Comparison of ENCODE assay signal across 2 cellular contexts in genomic region chr1:232678185-232678886, GRCh38.
TF ChIP-seq lines count a peak whose summit lies in the region.

No MANE protein-coding gene starts in this region.

TF ChIP-seq in IMR-90, 13 proteins besides CTCF, POLR2A, EP300 and RAD21:
- peak; percentile 59; the same call in 1 of the 2 replicates for TF ChIP-seq FOS (IDR thresholded peaks at IDR 0.05; ENCODE audit: low read depth, low read length)
- no peak for TF ChIP-seq CEBPB (IDR thresholded peaks at IDR 0.05; ENCODE audit: low read depth, low read length)
- TF ChIP-seq CHD1 (IDR thresholded peaks at IDR 0.05; ENCODE audit: low read depth, low read length), result no peak
- TF ChIP-seq BHLHE40 (IDR thresholded peaks at IDR 0.05; ENCODE audit: low read depth, low read length), result peak; percentile 31; the same call in 1 of the 2 replicates

TF ChIP-seq in HEK293T, 16 proteins besides CTCF, POLR2A, EP300 and RAD21:
- TF ChIP-seq SP1 (IDR thresholded peaks at IDR 0.05) (no peak), ZNF384 (IDR thresholded peaks at IDR 0.05) (no peak), L3MBTL2 (conservative IDR thresholded peaks at IDR 0.05) (no peak), ELF4 (IDR thresholded peaks at IDR 0.05) (no peak), FOXA1 (IDR thresholded peaks at IDR 0.05) (no peak), PKNOX1 (IDR thresholded peaks at IDR 0.05) (no peak), FOXM1 (IDR thresholded peaks at IDR 0.05; ENCODE audit: borderline replicate concordance) (no peak), NFRKB (IDR thresholded peaks at IDR 0.05) (no peak), HDGF (IDR thresholded peaks at IDR 0.05; ENCODE audit: borderline replicate concordance) (no peak), SUZ12 (IDR thresholded peaks at IDR 0.05) (no peak), TARDBP (IDR thresholded peaks at IDR 0.05) (no peak), FOXK2 (IDR thresholded peaks at IDR 0.05) (no peak), ARNT (IDR thresholded peaks at IDR 0.05) (no peak), CTBP1 (IDR thresholded peaks at IDR 0.05; ENCODE audit: borderline replicate concordance) (no peak), LEF1 (IDR thresholded peaks at IDR 0.05; ENCODE audit: borderline replicate concordance) (no peak), BHLHE40 (IDR thresholded peaks at IDR 0.05; ENCODE audit: borderline replicate concordance) (no peak)
